Comparison of ENCODE assay signal across 1 cellular context in genomic region chr10:18140149-18140956, GRCh38.
TF ChIP-seq lines count a peak whose summit lies in the region.

Gene CACNB2, plus strand, starts transcription at chr10:18140424.

TF ChIP-seq in HEK293, 187 proteins besides CTCF, POLR2A, EP300 and RAD21 (continued from another document and continues in another):
- TF ChIP-seq ZNF184 (tag by site-specific recombination; IDR thresholded peaks at IDR 0.05) = no peak; the same call in 1 of the 2 replicates
- no peak for TF ChIP-seq ZNF621 (tag by site-specific recombination; IDR thresholded peaks at IDR 0.05)
- no peak for TF ChIP-seq ZNF10 (tag by site-specific recombination; IDR thresholded peaks at IDR 0.05)
- TF ChIP-seq PRDM4 (tag by site-specific recombination; IDR thresholded peaks at IDR 0.05) = no peak
- peak; percentile 40; the same call in 1 of the 2 replicates for TF ChIP-seq SP7 (tag by site-specific recombination; IDR thresholded peaks at IDR 0.05)
- no peak for TF ChIP-seq ZNF248 (tag by site-specific recombination; IDR thresholded peaks at IDR 0.05)
- no peak for TF ChIP-seq ZBTB21 (tag by site-specific recombination; IDR thresholded peaks at IDR 0.05)
- no peak for TF ChIP-seq ZNF366 (tag by site-specific recombination; conservative IDR thresholded peaks at IDR 0.05)
- no peak for TF ChIP-seq ZNF48 (tag by site-specific recombination; IDR thresholded peaks at IDR 0.05)
- TF ChIP-seq ZNF510 (tag by site-specific recombination; IDR thresholded peaks at IDR 0.05; ENCODE audit: insufficient replicate concordance) = no peak
- no peak for TF ChIP-seq ZNF362 (tag by site-specific recombination; IDR thresholded peaks at IDR 0.05)
- no peak for TF ChIP-seq FEZF1 (tag by site-specific recombination; IDR thresholded peaks at IDR 0.05)
- no peak for TF ChIP-seq ZNF670 (tag by site-specific recombination; IDR thresholded peaks at IDR 0.05; ENCODE audit: low read depth)
- TF ChIP-seq, protein P1, sequence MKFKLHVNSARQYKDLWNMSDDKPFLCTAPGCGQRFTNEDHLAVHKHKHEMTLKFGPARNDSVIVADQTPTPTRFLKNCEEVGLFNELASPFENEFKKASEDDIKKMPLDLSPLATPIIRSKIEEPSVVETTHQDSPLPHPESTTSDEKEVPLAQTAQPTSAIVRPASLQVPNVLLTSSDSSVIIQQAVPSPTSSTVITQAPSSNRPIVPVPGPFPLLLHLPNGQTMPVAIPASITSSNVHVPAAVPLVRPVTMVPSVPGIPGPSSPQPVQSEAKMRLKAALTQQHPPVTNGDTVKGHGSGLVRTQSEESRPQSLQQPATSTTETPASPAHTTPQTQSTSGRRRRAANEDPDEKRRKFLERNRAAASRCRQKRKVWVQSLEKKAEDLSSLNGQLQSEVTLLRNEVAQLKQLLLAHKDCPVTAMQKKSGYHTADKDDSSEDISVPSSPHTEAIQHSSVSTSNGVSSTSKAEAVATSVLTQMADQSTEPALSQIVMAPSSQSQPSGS (tag by site-specific recombination; IDR thresholded peaks at IDR 0.05; ENCODE audit: low read depth) = no peak
- no peak for TF ChIP-seq ZNF391 (tag by site-specific recombination; IDR thresholded peaks at IDR 0.05; ENCODE audit: borderline replicate concordance, low read depth)
- no peak for TF ChIP-seq HOXA7 (CRISPR knock-in tag; IDR thresholded peaks at IDR 0.05; ENCODE audit: borderline replicate concordance)
- TF ChIP-seq ZBTB20 (tag by site-specific recombination; IDR thresholded peaks at IDR 0.05) = peak; percentile 43; the same call in 1 of the 2 replicates
- TF ChIP-seq, protein P2, sequence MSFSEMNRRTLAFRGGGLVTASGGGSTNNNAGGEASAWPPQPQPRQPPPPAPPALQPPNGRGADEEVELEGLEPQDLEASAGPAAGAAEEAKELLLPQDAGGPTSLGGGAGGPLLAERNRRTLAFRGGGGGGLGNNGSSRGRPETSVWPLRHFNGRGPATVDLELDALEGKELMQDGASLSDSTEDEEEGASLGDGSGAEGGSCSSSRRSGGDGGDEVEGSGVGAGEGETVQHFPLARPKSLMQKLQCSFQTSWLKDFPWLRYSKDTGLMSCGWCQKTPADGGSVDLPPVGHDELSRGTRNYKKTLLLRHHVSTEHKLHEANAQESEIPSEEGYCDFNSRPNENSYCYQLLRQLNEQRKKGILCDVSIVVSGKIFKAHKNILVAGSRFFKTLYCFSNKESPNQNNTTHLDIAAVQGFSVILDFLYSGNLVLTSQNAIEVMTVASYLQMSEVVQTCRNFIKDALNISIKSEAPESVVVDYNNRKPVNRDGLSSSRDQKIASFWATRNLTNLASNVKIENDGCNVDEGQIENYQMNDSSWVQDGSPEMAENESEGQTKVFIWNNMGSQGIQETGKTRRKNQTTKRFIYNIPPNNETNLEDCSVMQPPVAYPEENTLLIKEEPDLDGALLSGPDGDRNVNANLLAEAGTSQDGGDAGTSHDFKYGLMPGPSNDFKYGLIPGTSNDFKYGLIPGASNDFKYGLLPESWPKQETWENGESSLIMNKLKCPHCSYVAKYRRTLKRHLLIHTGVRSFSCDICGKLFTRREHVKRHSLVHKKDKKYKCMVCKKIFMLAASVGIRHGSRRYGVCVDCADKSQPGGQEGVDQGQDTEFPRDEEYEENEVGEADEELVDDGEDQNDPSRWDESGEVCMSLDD (tag by site-specific recombination; IDR thresholded peaks at IDR 0.05) = no peak
- no peak for TF ChIP-seq MEIS1 (CRISPR knock-in tag; IDR thresholded peaks at IDR 0.05; ENCODE audit: borderline replicate concordance)
- no peak for TF ChIP-seq ZNF785 (tag by site-specific recombination; IDR thresholded peaks at IDR 0.05)
- TF ChIP-seq GLIS1 (tag by site-specific recombination; IDR thresholded peaks at IDR 0.05) = peak; percentile 70
- TF ChIP-seq ZNF416 (tag by site-specific recombination; IDR thresholded peaks at IDR 0.05) = no peak
- TF ChIP-seq ZNF791 (tag by site-specific recombination; IDR thresholded peaks at IDR 0.05) = no peak
- TF ChIP-seq PATZ1 (tag by site-specific recombination; IDR thresholded peaks at IDR 0.05) = peak; percentile 39; the same call in 1 of the 2 replicates
- no peak for TF ChIP-seq OVOL3 (tag by site-specific recombination; IDR thresholded peaks at IDR 0.05)
- TF ChIP-seq IKZF3 (tag by site-specific recombination; IDR thresholded peaks at IDR 0.05) = peak; percentile 83
- TF ChIP-seq, protein P3, sequence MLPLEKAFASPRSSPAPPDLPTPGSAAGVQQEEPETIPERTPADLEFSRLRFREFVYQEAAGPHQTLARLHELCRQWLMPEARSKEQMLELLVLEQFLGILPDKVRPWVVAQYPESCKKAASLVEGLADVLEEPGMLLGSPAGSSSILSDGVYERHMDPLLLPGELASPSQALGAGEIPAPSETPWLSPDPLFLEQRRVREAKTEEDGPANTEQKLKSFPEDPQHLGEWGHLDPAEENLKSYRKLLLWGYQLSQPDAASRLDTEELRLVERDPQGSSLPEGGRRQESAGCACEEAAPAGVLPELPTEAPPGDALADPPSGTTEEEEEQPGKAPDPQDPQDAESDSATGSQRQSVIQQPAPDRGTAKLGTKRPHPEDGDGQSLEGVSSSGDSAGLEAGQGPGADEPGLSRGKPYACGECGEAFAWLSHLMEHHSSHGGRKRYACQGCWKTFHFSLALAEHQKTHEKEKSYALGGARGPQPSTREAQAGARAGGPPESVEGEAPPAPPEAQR (tag by site-specific recombination; IDR thresholded peaks at IDR 0.05) = no peak
- TF ChIP-seq, protein P4, sequence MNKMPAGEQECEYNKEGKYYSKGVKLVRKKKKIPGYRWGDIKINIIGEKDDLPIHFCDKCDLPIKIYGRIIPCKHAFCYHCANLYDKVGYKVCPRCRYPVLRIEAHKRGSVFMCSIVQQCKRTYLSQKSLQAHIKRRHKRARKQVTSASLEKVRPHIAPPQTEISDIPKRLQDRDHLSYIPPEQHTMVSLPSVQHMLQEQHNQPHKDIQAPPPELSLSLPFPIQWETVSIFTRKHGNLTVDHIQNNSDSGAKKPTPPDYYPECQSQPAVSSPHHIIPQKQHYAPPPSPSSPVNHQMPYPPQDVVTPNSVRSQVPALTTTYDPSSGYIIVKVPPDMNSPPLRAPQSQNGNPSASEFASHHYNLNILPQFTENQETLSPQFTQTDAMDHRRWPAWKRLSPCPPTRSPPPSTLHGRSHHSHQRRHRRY (tag by site-specific recombination; IDR thresholded peaks at IDR 0.05) = no peak
- peak; percentile 55; the same call in 1 of the 2 replicates for TF ChIP-seq ZIC2 (tag by site-specific recombination; IDR thresholded peaks at IDR 0.05)
- TF ChIP-seq ZNF514 (tag by site-specific recombination; IDR thresholded peaks at IDR 0.05) = no peak
- no peak for TF ChIP-seq ZNF558 (tag by site-specific recombination; IDR thresholded peaks at IDR 0.05)
- TF ChIP-seq ZNF292 (tag by site-specific recombination; IDR thresholded peaks at IDR 0.05; ENCODE audit: borderline replicate concordance, low read depth) = no peak
- no peak for TF ChIP-seq SETDB1 (IDR thresholded peaks at IDR 0.05; ENCODE audit: insufficient read length, low read length)
- TF ChIP-seq ZNF350 (tag by site-specific recombination; IDR thresholded peaks at IDR 0.05) = no peak
- TF ChIP-seq ZNF274 (IDR thresholded peaks at IDR 0.05; ENCODE audit: low read length) = no peak
- TF ChIP-seq ZNF274 (tag by site-specific recombination; IDR thresholded peaks at IDR 0.05; ENCODE audit: borderline replicate concordance) = no peak
- TF ChIP-seq, protein P5, sequence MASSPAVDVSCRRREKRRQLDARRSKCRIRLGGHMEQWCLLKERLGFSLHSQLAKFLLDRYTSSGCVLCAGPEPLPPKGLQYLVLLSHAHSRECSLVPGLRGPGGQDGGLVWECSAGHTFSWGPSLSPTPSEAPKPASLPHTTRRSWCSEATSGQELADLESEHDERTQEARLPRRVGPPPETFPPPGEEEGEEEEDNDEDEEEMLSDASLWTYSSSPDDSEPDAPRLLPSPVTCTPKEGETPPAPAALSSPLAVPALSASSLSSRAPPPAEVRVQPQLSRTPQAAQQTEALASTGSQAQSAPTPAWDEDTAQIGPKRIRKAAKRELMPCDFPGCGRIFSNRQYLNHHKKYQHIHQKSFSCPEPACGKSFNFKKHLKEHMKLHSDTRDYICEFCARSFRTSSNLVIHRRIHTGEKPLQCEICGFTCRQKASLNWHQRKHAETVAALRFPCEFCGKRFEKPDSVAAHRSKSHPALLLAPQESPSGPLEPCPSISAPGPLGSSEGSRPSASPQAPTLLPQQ (tag by site-specific recombination; IDR thresholded peaks at IDR 0.05) = peak; percentile 23; the same call in 1 of the 2 replicates
- no peak for TF ChIP-seq ZNF174 (tag by site-specific recombination; IDR thresholded peaks at IDR 0.05)
- no peak for TF ChIP-seq ZNF585B (tag by site-specific recombination; IDR thresholded peaks at IDR 0.05)
- no peak for TF ChIP-seq ZFP3 (tag by site-specific recombination; IDR thresholded peaks at IDR 0.05; ENCODE audit: low read depth)
- TF ChIP-seq ZNF394 (tag by site-specific recombination; IDR thresholded peaks at IDR 0.05; ENCODE audit: borderline replicate concordance) = no peak; the same call in 1 of the 2 replicates
- no peak for TF ChIP-seq KLF9 (tag by site-specific recombination; IDR thresholded peaks at IDR 0.05; ENCODE audit: low read depth)
- TF ChIP-seq, protein P6, sequence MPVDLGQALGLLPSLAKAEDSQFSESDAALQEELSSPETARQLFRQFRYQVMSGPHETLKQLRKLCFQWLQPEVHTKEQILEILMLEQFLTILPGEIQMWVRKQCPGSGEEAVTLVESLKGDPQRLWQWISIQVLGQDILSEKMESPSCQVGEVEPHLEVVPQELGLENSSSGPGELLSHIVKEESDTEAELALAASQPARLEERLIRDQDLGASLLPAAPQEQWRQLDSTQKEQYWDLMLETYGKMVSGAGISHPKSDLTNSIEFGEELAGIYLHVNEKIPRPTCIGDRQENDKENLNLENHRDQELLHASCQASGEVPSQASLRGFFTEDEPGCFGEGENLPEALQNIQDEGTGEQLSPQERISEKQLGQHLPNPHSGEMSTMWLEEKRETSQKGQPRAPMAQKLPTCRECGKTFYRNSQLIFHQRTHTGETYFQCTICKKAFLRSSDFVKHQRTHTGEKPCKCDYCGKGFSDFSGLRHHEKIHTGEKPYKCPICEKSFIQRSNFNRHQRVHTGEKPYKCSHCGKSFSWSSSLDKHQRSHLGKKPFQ (tag by site-specific recombination; IDR thresholded peaks at IDR 0.05) = no peak
- TF ChIP-seq ZSCAN23 (tag by site-specific recombination; IDR thresholded peaks at IDR 0.05) = no peak
- no peak for TF ChIP-seq HOXD13 (CRISPR knock-in tag; IDR thresholded peaks at IDR 0.05; ENCODE audit: borderline replicate concordance)
- no peak for TF ChIP-seq ZNF624 (tag by site-specific recombination; IDR thresholded peaks at IDR 0.05)
- TF ChIP-seq ZNF398 (tag by site-specific recombination; IDR thresholded peaks at IDR 0.05) = no peak
- no peak for TF ChIP-seq ZNF830 (tag by site-specific recombination; IDR thresholded peaks at IDR 0.05; ENCODE audit: low read depth)
- TF ChIP-seq GLIS2 (tag by site-specific recombination; IDR thresholded peaks at IDR 0.05) = peak; percentile 75
- TF ChIP-seq ZBTB8A (tag by site-specific recombination; IDR thresholded peaks at IDR 0.05) = peak; percentile 73
- TF ChIP-seq TRIM28 (IDR thresholded peaks at IDR 0.05; ENCODE audit: borderline replicate concordance, low read length) = no peak
- no peak for TF ChIP-seq ZNF354C (tag by site-specific recombination; IDR thresholded peaks at IDR 0.05; ENCODE audit: borderline replicate concordance, low read depth)
